In genomic region chr20:3663858-3664257, GRCh38 we compare ENCODE assay signal across 11 cellular contexts. TPM values are rescaled to one million over a fixed set of nuclear protein-coding genes. Genes with fewer than 3 reads are reported as not detected.
"Had no signal": no experiment of that assay in that cellular context is flagged by ENCODE, and none has a peak within 500 bp of the region (broad histone marks: within the 10 kb centered on the region; RNA-seq: fewer than 3 reads in every experiment).

No MANE protein-coding gene starts in this region.

- FAIRE-seq: H1, H54, HTR-8/SVneo had no signal

- H2AFZ ChIP-seq: GM23338 had no signal

- H3K9me3 Mint-ChIP-seq: HFFc6, IgD-negative memory B cell had no signal

- H3K4me3 ChIP-seq: GM23338 had no signal

- H3K9ac ChIP-seq: KMS-11 had no signal

- H3K4me2 ChIP-seq: GM23338, KMS-11 had no signal

- H3K4me3 Mint-ChIP-seq: GM23338, H9, HFFc6 had no signal

- H3K36me3 Mint-ChIP-seq: IgD-negative memory B cell had no signal

- H3K27ac Mint-ChIP-seq: GM23338, HFFc6, IgD-negative memory B cell had no signal

- H3K27ac ChIP-seq: KMS-11 had no signal

- DNase-seq: HCEC 1CT, HFFc6, KBM-7 had no signal

RNA-seq across cellular contexts. Expression of gene GFRA4, which starts 0.7 kb away (rescaled TPM):
- total RNA-seq: GM23338, H1, H9, HFFc6, HT-29 had no signal
- polyA plus RNA-seq: GM23338, IgD-negative memory B cell had no signal

RNA-seq across cellular contexts. Expression of gene ADAM33, which starts 18.0 kb away (rescaled TPM):
- total RNA-seq: HT-29 had no signal
- polyA plus RNA-seq: IgD-negative memory B cell had no signal

RNA-seq across cellular contexts. Expression of gene SIGLEC1, which starts 48.5 kb away (rescaled TPM):
- total RNA-seq: GM23338, H1, H9, HFFc6, HT-29 had no signal
- polyA plus RNA-seq: GM23338, IgD-negative memory B cell had no signal
